ENCODE assay signal across 14 cellular contexts in the genomic region with DNA sequence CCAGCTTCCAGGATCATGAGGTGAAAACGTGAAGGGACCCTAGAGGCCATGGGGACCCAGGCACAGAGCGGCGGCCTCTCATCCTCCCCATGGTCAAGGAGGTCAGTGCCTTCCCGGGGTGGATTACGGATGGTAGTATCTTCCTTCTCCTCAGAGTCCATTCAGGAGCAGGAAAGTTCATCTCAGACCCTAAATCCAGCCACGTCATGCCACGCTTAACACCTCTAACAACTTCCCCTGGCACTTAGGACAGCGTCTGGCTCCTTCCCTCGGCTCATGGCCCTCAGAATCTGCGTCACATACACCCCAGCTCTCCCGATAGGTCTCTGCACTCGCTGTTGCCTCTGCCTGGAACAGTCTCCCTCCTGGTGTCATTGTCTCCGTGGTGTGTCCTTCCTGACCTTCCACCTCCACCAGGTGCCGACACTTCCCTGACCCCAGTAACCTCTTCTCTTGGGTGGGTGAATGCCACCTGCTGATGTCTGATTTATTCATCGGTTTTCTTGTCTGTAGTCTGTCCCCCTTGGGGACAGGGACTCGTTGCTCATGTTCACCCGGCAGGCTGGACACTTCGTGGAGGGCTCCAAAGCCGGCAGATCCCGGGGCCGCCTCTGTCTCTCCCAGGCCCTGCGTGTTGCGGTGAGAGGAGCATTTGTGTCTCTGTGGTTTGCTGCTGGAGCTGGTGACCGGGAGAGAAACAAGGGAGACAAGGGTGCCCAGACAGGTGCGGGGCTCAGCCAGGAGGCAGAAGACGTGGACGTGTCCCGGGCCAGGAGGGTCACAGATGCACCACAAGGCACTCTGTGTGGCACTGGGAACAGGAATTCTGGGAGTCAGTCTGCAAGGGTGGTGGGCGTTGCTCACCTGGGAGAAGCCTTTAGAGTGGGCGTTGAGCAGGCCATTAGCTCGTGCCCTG. TPM values are rescaled to one million over a fixed set of nuclear protein-coding genes. Genes with fewer than 3 reads are reported as not detected.
DNase-seq lines count a peak whose midpoint lies in the region; ATAC-seq and TF ChIP-seq lines count a peak whose summit lies in the region.
"Had no signal": no experiment of that assay in that cellular context is flagged by ENCODE, and none has a peak within 500 bp of the region (broad histone marks: within the 10 kb centered on the region; RNA-seq: fewer than 3 reads in every experiment).

No MANE protein-coding gene starts in this region.

- no peaks in the 10 kb centered on the region for H3K79me2 ChIP-seq in neural progenitor cell (ENCODE audit: low read depth)
- H3K79me2 ChIP-seq: hepatocyte had no signal

- peaks cover 31% of the 10 kb centered on the region for H3K4me1 Mint-ChIP-seq in T-helper 1 cell treated with Interleukin-12 subunit alpha and Interleukin-12 subunit beta and Interleukin-4 antibody, amounts not matched to agents 30 μg/mL and 1 μg/mL, for 36 hours (ENCODE audit: low read depth)
- H3K4me1 Mint-ChIP-seq in HFFc6 (ENCODE audit: low read depth) = peaks cover 48% of the 10 kb centered on the region
- peaks cover 48% of the 10 kb centered on the region for H3K4me1 Mint-ChIP-seq in activated T-helper 1 cell treated with anti-CD3 and anti-CD28 coated beads, Interleukin-12 subunit alpha, Interleukin-12 subunit beta, Interleukin-2, Interleukin-4 antibody, amounts not matched to agents 30 ng/mL and 10 ng/mL and 1 ng/mL, durations not matched to agents 14 hours and 24 hours and 36 hours (ENCODE audit: low read depth)
- H3K4me1 Mint-ChIP-seq in neural progenitor cell = peaks cover 26% of the 10 kb centered on the region

- no peak overlapping the region for H3K27ac Mint-ChIP-seq in T-helper 1 cell treated with Interleukin-12 subunit alpha and Interleukin-12 subunit beta and Interleukin-4 antibody, amounts not matched to agents 30 μg/mL and 1 μg/mL, for 36 hours
- peak overlapping the region; percentile 50 for H3K27ac Mint-ChIP-seq in HFFc6
- H3K27ac Mint-ChIP-seq in activated T-helper 1 cell treated with anti-CD3 and anti-CD28 coated beads, Interleukin-12 subunit alpha, Interleukin-12 subunit beta, Interleukin-2, Interleukin-4 antibody, amounts not matched to agents 30 ng/mL and 10 ng/mL and 1 ng/mL, durations not matched to agents 14 hours and 24 hours and 36 hours = peak overlapping the region; percentile 35
- peak overlapping the region; percentile 44 for H3K27ac Mint-ChIP-seq in neural progenitor cell

- TF ChIP-seq CTCF in HFFc6 (IDR thresholded peaks at IDR 0.05) (no peak), neural progenitor cell (IDR thresholded peaks at IDR 0.05) (no peak)

- H3F3A ChIP-seq in neural progenitor cell (ENCODE audit: low read depth) = no peaks in the 10 kb centered on the region

- peaks cover 3% of the 10 kb centered on the region for H3K27me3 Mint-ChIP-seq in T-helper 1 cell treated with Interleukin-12 subunit alpha and Interleukin-12 subunit beta and Interleukin-4 antibody, amounts not matched to agents 30 μg/mL and 1 μg/mL, for 36 hours (ENCODE audit: low read depth)
- H3K27me3 Mint-ChIP-seq in HFFc6 (ENCODE audit: insufficient read depth) = no peaks in the 10 kb centered on the region; the same call in 1 of the 2 replicates
- H3K27me3 Mint-ChIP-seq in activated T-helper 1 cell treated with anti-CD3 and anti-CD28 coated beads, Interleukin-12 subunit alpha, Interleukin-12 subunit beta, Interleukin-2, Interleukin-4 antibody, amounts not matched to agents 30 ng/mL and 10 ng/mL and 1 ng/mL, durations not matched to agents 14 hours and 24 hours and 36 hours (ENCODE audit: insufficient read depth) = peaks cover 6% of the 10 kb centered on the region
- H3K27me3 Mint-ChIP-seq in neural progenitor cell (ENCODE audit: insufficient read depth, low read depth) = peaks cover 13% of the 10 kb centered on the region

- peak overlapping the region; percentile 30 for H3K4me3 Mint-ChIP-seq in T-helper 1 cell treated with Interleukin-12 subunit alpha and Interleukin-12 subunit beta and Interleukin-4 antibody, amounts not matched to agents 30 μg/mL and 1 μg/mL, for 36 hours
- H3K4me3 Mint-ChIP-seq in HFFc6 (no peak overlapping the region), neural progenitor cell (peak overlapping the region; percentile 71)
- H3K4me3 Mint-ChIP-seq in activated T-helper 1 cell treated with anti-CD3 and anti-CD28 coated beads, Interleukin-12 subunit alpha, Interleukin-12 subunit beta, Interleukin-2, Interleukin-4 antibody, amounts not matched to agents 30 ng/mL and 10 ng/mL and 1 ng/mL, durations not matched to agents 14 hours and 24 hours and 36 hours = no peak overlapping the region

- H3K27me3 ChIP-seq in neural progenitor cell = no peaks in the 10 kb centered on the region
- H3K27me3 ChIP-seq: hepatocyte, Peyer's patch had no signal

- no peak overlapping the region for H3K4me2 ChIP-seq in neural progenitor cell
- H3K4me2 ChIP-seq: hepatocyte had no signal

- no peaks in the 10 kb centered on the region for H3K36me3 Mint-ChIP-seq in T-helper 1 cell treated with Interleukin-12 subunit alpha and Interleukin-12 subunit beta and Interleukin-4 antibody, amounts not matched to agents 30 μg/mL and 1 μg/mL, for 36 hours (ENCODE audit: low read depth)
- H3K36me3 Mint-ChIP-seq in HFFc6 (ENCODE audit: low read depth) = no peaks in the 10 kb centered on the region; the same call in 1 of the 2 replicates
- H3K36me3 Mint-ChIP-seq in activated T-helper 1 cell treated with anti-CD3 and anti-CD28 coated beads, Interleukin-12 subunit alpha, Interleukin-12 subunit beta, Interleukin-2, Interleukin-4 antibody, amounts not matched to agents 30 ng/mL and 10 ng/mL and 1 ng/mL, durations not matched to agents 14 hours and 24 hours and 36 hours (ENCODE audit: low read depth) = peaks cover 4% of the 10 kb centered on the region
- H3K36me3 Mint-ChIP-seq in neural progenitor cell = no peaks in the 10 kb centered on the region

- no peaks in the 10 kb centered on the region for H4K20me1 ChIP-seq in neural progenitor cell (ENCODE audit: low read depth)

- intact Hi-C loops in activated T-helper 1 cell treated with anti-CD3 and anti-CD28 coated beads, Interleukin-12 subunit alpha, Interleukin-12 subunit beta, Interleukin-2, Interleukin-4 antibody, amounts not matched to agents 30 ng/mL and 10 ng/mL and 1 ng/mL, durations not matched to agents 14 hours and 24 hours and 36 hours (cut with micrococcal nuclease) = loop anchor here (5.0 kb wide), 1 partner anchor 57 kb away; no protein-coding TSS in a partner anchor

- ATAC-seq in GM19328 (IDR thresholded peaks at IDR 0.05; ENCODE audit: unreplicated experiment) = no peak

- no peaks in the 10 kb centered on the region for H3K36me3 ChIP-seq in neural progenitor cell
- H3K36me3 ChIP-seq: esophagus muscularis mucosa, Peyer's patch had no signal

- no peaks in the 10 kb centered on the region for H3K9me3 ChIP-seq in neural progenitor cell (ENCODE audit: low read depth)
- H3K9me3 ChIP-seq: esophagus muscularis mucosa, Peyer's patch had no signal

- H3K4me3 ChIP-seq in neural progenitor cell = no peak overlapping the region
- H3K4me3 ChIP-seq: esophagus muscularis mucosa, hepatocyte, Peyer's patch had no signal

- H3K9ac ChIP-seq in neural progenitor cell = no peak overlapping the region

- no peak overlapping the region for H2AFZ ChIP-seq in neural progenitor cell (replicated peaks)
- H2AFZ ChIP-seq: hepatocyte had no signal

- H3K27ac ChIP-seq in neural progenitor cell = no peak overlapping the region
- H3K27ac ChIP-seq: 22Rv1, esophagus muscularis mucosa had no signal

- no peaks in the 10 kb centered on the region for H3K4me1 ChIP-seq in neural progenitor cell

- DNase-seq in T-helper 1 cell (no peak), HFFc6 (no peak), neural progenitor cell (ENCODE audit: low spot score) (no peak), DMS53 (lab: John Stamatoyannopoulos, UW) (no peak), foreskin melanocyte (no peak)
- DNase-seq in activated T-helper 1 cell treated with anti-CD3 and anti-CD28 coated beads, Interleukin-12 subunit alpha, Interleukin-12 subunit beta, Interleukin-2, Interleukin-4 antibody, amounts not matched to agents 30 ng/mL and 10 ng/mL and 1 ng/mL, durations not matched to agents 14 hours and 24 hours and 36 hours (ENCODE audit: low spot score) = no peak
- DNase-seq: NCI-H1092, NCI-H446 treated with DMSO at 0.1 percent for 48 hours had no signal

- H3K9me3 Mint-ChIP-seq in T-helper 1 cell treated with Interleukin-12 subunit alpha and Interleukin-12 subunit beta and Interleukin-4 antibody, amounts not matched to agents 30 μg/mL and 1 μg/mL, for 36 hours = no peaks in the 10 kb centered on the region
- H3K9me3 Mint-ChIP-seq in HFFc6 (peaks cover 5% of the 10 kb centered on the region; the same call in 1 of the 2 replicates), neural progenitor cell (no peaks in the 10 kb centered on the region)
- H3K9me3 Mint-ChIP-seq in activated T-helper 1 cell treated with anti-CD3 and anti-CD28 coated beads, Interleukin-12 subunit alpha, Interleukin-12 subunit beta, Interleukin-2, Interleukin-4 antibody, amounts not matched to agents 30 ng/mL and 10 ng/mL and 1 ng/mL, durations not matched to agents 14 hours and 24 hours and 36 hours = peaks cover 3% of the 10 kb centered on the region

RNA-seq across cellular contexts. Expression of a gene that starts 1.4 kb away (rescaled TPM):
- 10 to 100 TPM; 55.5 to 93.3 (median 79.9) TPM for total RNA-seq in HFFc6 (2021; fragmentation: NEBNext Ultra II Directional; extraction: Animal tissue kit (Norgen Biotek cat#: 25700))
- total RNA-seq in activated T-helper 1 cell treated with anti-CD3 and anti-CD28 coated beads, Interleukin-12 subunit alpha, Interleukin-12 subunit beta, Interleukin-2, Interleukin-4 antibody, amounts not matched to agents 30 ng/mL and 10 ng/mL and 1 ng/mL, durations not matched to agents 14 hours and 24 hours and 36 hours = 0.93 and 1.9 TPM in 2 replicates
- total RNA-seq in neural progenitor cell (ENCODE audit: low replicate concordance) = not detected in 2 replicates
- total RNA-seq: esophagus muscularis mucosa, hepatocyte had no signal

Comparison
In these comparisons a context has a peak if more than half of its experiments do, and no peak if none do; other contexts are left out.
1. H3K4me3 Mint-ChIP-seq: peak in T-helper 1 cell treated with Interleukin-12 subunit alpha and Interleukin-12 subunit beta and Interleukin-4 antibody, amounts not matched to agents 30 μg/mL and 1 μg/mL, for 36 hours (single experiment) and neural progenitor cell (single experiment); none in HFFc6 (single experiment) and activated T-helper 1 cell treated with anti-CD3 and anti-CD28 coated beads, Interleukin-12 subunit alpha, Interleukin-12 subunit beta, Interleukin-2, Interleukin-4 antibody, amounts not matched to agents 30 ng/mL and 10 ng/mL and 1 ng/mL, durations not matched to agents 14 hours and 24 hours and 36 hours (single experiment).
2. RNA of a gene that starts 1.4 kb away (total RNA-seq): 55.5 to 93.3 TPM in HFFc6; 0.93 to 1.9 TPM in activated T-helper 1 cell treated with anti-CD3 and anti-CD28 coated beads, Interleukin-12 subunit alpha, Interleukin-12 subunit beta, Interleukin-2, Interleukin-4 antibody, amounts not matched to agents 30 ng/mL and 10 ng/mL and 1 ng/mL, durations not matched to agents 14 hours and 24 hours and 36 hours and not detected in neural progenitor cell; every median in the first group is over 10 times any median in the second.